ENCODE assay signal across 7 cellular contexts in the genomic region with DNA sequence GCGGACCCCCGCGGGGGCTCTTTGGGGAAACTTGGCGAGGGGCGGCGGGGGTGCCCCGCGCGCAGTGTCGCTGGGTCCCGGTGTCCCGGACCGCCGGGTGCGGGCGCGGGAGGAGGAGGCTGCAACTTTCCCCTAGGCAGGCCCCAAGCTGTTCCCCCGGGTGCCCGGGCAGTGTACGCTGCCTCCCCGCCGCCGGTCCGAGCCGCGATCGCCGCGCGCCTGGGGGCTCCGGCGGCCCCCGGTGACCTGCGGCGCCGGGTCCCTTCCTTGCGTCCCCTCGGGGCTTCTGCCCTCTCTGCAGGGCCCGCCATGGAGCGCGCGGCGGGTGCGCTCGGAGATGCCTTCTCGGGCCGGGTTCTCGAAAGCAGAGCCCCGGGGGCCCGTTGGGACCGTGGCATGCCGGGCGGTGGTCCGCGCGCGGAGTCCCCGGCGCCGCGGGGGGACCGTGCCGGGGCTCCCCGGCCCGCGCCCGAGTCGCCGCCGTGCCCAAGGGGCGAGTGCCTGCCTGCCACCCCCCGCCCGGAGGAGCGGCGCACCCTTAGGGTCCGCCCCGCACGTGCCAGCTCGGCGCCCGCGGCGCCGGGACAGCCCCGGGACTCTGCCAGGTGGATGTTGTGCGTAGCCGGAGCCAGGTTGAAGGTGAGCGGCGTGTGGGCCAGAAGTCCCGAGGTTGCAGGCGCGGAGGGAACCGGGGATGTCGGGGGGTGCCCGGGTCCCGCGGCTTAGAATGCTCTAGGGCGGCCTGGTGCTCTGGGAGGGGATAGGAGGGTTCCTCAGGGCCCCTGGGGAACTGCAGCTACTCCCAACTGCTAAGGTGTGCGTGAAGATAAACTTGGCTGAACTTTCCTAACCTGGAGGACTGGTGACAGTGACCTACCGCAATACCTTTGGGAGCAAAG. TPM values are rescaled to one million over a fixed set of nuclear protein-coding genes. Genes with fewer than 3 reads are reported as not detected.
DNase-seq lines count a peak whose midpoint lies in the region; ATAC-seq and TF ChIP-seq lines count a peak whose summit lies in the region.

CUX1 (plus strand) TSS at position 596 of the 899 bp plus-strand sequence; CDS start at position 610, 14 bp downstream.

- peaks cover 38% of the 10 kb centered on the region for H3K4me1 Mint-ChIP-seq in progenitor cell of endocrine pancreas (ENCODE audit: low read depth)

- no peak for TF ChIP-seq CTCF in progenitor cell of endocrine pancreas (IDR thresholded peaks at IDR 0.05; ENCODE audit: unreplicated experiment)

- DNase-seq in GM19238 (ENCODE audit: insufficient read length, low spot score) (peak; percentile 39), NCI-H460 (ENCODE audit: extremely low read depth, low read depth) (no peak), cardiac septum (ENCODE audit: low spot score) (peak; percentile 80), progenitor cell of endocrine pancreas (ENCODE audit: low spot score, unreplicated experiment) (peak; percentile 30), DMS153 treated with DMSO at 0.1 percent for 48 hours (lab: John Stamatoyannopoulos, UW; ENCODE audit: unreplicated experiment) (no peak)
- peak; percentile 25 for DNase-seq in activated naive CD4-positive, alpha-beta T cell treated with Interleukin-2 at 50 U/mL for 16 hours

- no peak for ATAC-seq in HG03520 (IDR thresholded peaks at IDR 0.05; ENCODE audit: unreplicated experiment)

- peaks cover 23% of the 10 kb centered on the region for H3K27me3 Mint-ChIP-seq in progenitor cell of endocrine pancreas

- intact Hi-C loops in cardiac septum (cut with DNase I), result loop anchor here (5.0 to 10.0 kb wide), 4 partner anchors 100 to 328 kb away; no protein-coding TSS in a partner anchor

- H3K9me3 Mint-ChIP-seq in progenitor cell of endocrine pancreas (ENCODE audit: low read depth), result no peaks in the 10 kb centered on the region

- H3K27ac Mint-ChIP-seq in progenitor cell of endocrine pancreas, result peak within 1 kb of the TSS; percentile 93

- H3K36me3 Mint-ChIP-seq in progenitor cell of endocrine pancreas (ENCODE audit: insufficient read depth), result no peaks in the 10 kb centered on the region

- peak within 1 kb of the TSS; percentile 82 for H3K4me3 Mint-ChIP-seq in progenitor cell of endocrine pancreas (ENCODE audit: low read depth)

RNA-seq across cellular contexts. Expression of gene CUX1, which starts in this region (rescaled TPM):
- total RNA-seq in NCI-H460 (2014; rRNA removed; shearing (Covaris generic)), result 30.8 and 34.9 TPM in 2 replicates
- polyA plus RNA-seq in NCI-H460 (2014; cell fraction: nucleus; rRNA removed), result 9.7 and 11.7 TPM in 2 replicates
- total RNA-seq in cardiac septum, result 171 TPM
- total RNA-seq in progenitor cell of endocrine pancreas, result 98.4 and 103 TPM in 2 replicates

Comparison
In these comparisons a context has a peak if more than half of its experiments do, and no peak if none do; other contexts are left out.
1. DNase-seq: peak in GM19238 (single experiment), activated naive CD4-positive, alpha-beta T cell treated with Interleukin-2 at 50 U/mL for 16 hours (single experiment), cardiac septum (single experiment) and progenitor cell of endocrine pancreas (single experiment); none in NCI-H460 (single experiment) and DMS153 treated with DMSO at 0.1 percent for 48 hours (single experiment).